ENCODE assay signal across 31 cellular contexts in genomic region chr10:109721401-109722028, GRCh38.
"Had no signal": no experiment of that assay in that cellular context is flagged by ENCODE, and none has a peak within 500 bp of the region (broad histone marks: within the 10 kb centered on the region; RNA-seq: fewer than 3 reads in every experiment).

No MANE protein-coding gene starts in this region.

- H3K4me3 Mint-ChIP-seq: activated B cell treated with CpG ODN at 0.5 μM for 24 hours; activated CD8-positive, alpha-beta T cell treated with anti-CD3 and anti-CD28 coated beads for 36 hours; activated naive CD8-positive, alpha-beta T cell; activated T-cell treated with anti-CD3 and anti-CD28 coated beads, Interleukin-2, amount 50 U/mL, for 24 hours; activated T-cell treated with anti-CD3 and anti-CD28 coated beads, Interleukin-2, amount 50 U/mL, for 72 hours; brain; T-helper 17 cell; T-helper 2 cell treated with Interferon-gamma antibody and Interleukin-4, amounts not matched to agents 5 μg/mL and 100 μg/mL, for 36 hours had no signal

- H3K4me3 ChIP-seq: adrenal gland, ascending aorta, breast epithelium, cardiac muscle cell, colonic mucosa, gastrocnemius medialis, heart right ventricle had no signal

- H3K9me3 Mint-ChIP-seq: activated B cell treated with CpG ODN at 0.5 μM for 24 hours; activated CD8-positive, alpha-beta T cell treated with anti-CD3 and anti-CD28 coated beads for 36 hours; activated T-cell treated with anti-CD3 and anti-CD28 coated beads, Interleukin-2, amount 50 U/mL, for 24 hours; activated T-cell treated with anti-CD3 and anti-CD28 coated beads, Interleukin-2, amount 50 U/mL, for 72 hours; brain; T-helper 2 cell treated with Interferon-gamma antibody and Interleukin-4, amounts not matched to agents 5 μg/mL and 100 μg/mL, for 36 hours had no signal

- DNase-seq: activated B cell treated with CpG ODN at 0.5 μM for 24 hours; activated CD4-positive, alpha-beta T cell treated with anti-CD3 and anti-CD28 coated beads for 48 hours; activated CD4-positive, alpha-beta T cell treated with anti-CD3 and anti-CD28 coated beads, Interleukin-2, amount 50 U/mL, for 1 hour; activated CD4-positive, alpha-beta T cell treated with anti-CD3 and anti-CD28 coated beads, Interleukin-2, amount 50 U/mL, for 48 hours; activated CD8-positive, alpha-beta memory T cell treated with anti-CD3 and anti-CD28 coated beads for 24 hours; activated CD8-positive, alpha-beta memory T cell treated with anti-CD3 and anti-CD28 coated beads, Interleukin-2, amount 50 U/mL, for 4 hours; activated CD8-positive, alpha-beta T cell treated with anti-CD3 and anti-CD28 coated beads for 36 hours; activated gamma-delta T cell; activated naive CD4-positive, alpha-beta T cell; activated naive CD4-positive, alpha-beta T cell treated with anti-CD3 and anti-CD28 coated beads, Interleukin-2, amount 50 U/mL, for 16 hours; activated T-cell treated with anti-CD3 and anti-CD28 coated beads for 4 hours; activated T-cell treated with anti-CD3 and anti-CD28 coated beads, Interleukin-2, amount 50 U/mL, for 24 hours; activated T-cell treated with anti-CD3 and anti-CD28 coated beads, Interleukin-2, amount 50 U/mL, for 72 hours; adrenal gland; central memory CD4-positive, alpha-beta T cell; cerebellar nuclear complex; colonic mucosa; effector CD8-positive, alpha-beta T cell; foreskin keratinocyte; gastrocnemius medialis; heart right ventricle; T-helper 1 cell; T-helper 17 cell; T1000; WERI-Rb-1 had no signal

- H3K27me3 Mint-ChIP-seq: activated B cell treated with CpG ODN at 0.5 μM for 24 hours, brain had no signal

- H3K27ac Mint-ChIP-seq: activated B cell treated with CpG ODN at 0.5 μM for 24 hours; activated CD8-positive, alpha-beta T cell treated with anti-CD3 and anti-CD28 coated beads for 36 hours; activated naive CD8-positive, alpha-beta T cell; activated T-cell treated with anti-CD3 and anti-CD28 coated beads, Interleukin-2, amount 50 U/mL, for 24 hours; activated T-cell treated with anti-CD3 and anti-CD28 coated beads, Interleukin-2, amount 50 U/mL, for 72 hours; T-helper 17 cell; T-helper 2 cell treated with Interferon-gamma antibody and Interleukin-4, amounts not matched to agents 5 μg/mL and 100 μg/mL, for 36 hours had no signal

- H3K36me3 Mint-ChIP-seq: activated naive CD8-positive, alpha-beta T cell; brain had no signal

- H3K4me1 Mint-ChIP-seq: activated B cell treated with CpG ODN at 0.5 μM for 24 hours, T-helper 17 cell had no signal
